ENCODE assay signal across 8 cellular contexts in genomic region chr14:25132734-25133422, GRCh38.
DNase-seq lines count a peak whose midpoint lies in the region; ATAC-seq, FAIRE-seq and TF ChIP-seq lines count a peak whose summit lies in the region.

No MANE protein-coding gene starts in this region.

- intact Hi-C loops in endothelial cell of umbilical vein (cut with micrococcal nuclease) = loop anchor here (1.0 kb wide), 3 partner anchors 327 to 423 kb away; no protein-coding TSS in a partner anchor

- no peaks in the 10 kb centered on the region for H3K9me1 ChIP-seq in endothelial cell of umbilical vein (replicated peaks; ENCODE audit: control insufficient read depth, extremely low read depth, insufficient read depth, low read length)

- H2BK5ac ChIP-seq in mesendoderm (ENCODE audit: low read length) = no peak overlapping the region

- POLR2A ChIA-PET in BJ (lab: Charles Lee) (no interaction called here), endothelial cell of umbilical vein (lab: Charles Lee) (no interaction called here)

- no peak overlapping the region for H2AFZ ChIP-seq in endothelial cell of umbilical vein (ENCODE audit: low read depth, low read length)

- H3K27me3 ChIP-seq in BJ (ENCODE audit: control insufficient read depth, insufficient read depth, low read length) (peaks cover 6% of the 10 kb centered on the region), endothelial cell of umbilical vein (ENCODE audit: control insufficient read depth in 2 of 2, insufficient read depth in 2 of 2, low read length in 2 of 2) (peaks cover 0 to 4% of the 10 kb centered on the region in 2 experiments), mesendoderm (ENCODE audit: insufficient read depth, low read length, poor library complexity) (no peaks in the 10 kb centered on the region)

- H3K4me1 ChIP-seq in endothelial cell of umbilical vein (ENCODE audit: control insufficient read depth, extremely low read depth, insufficient read depth, low read length) (no peaks in the 10 kb centered on the region), mesendoderm (ENCODE audit: control insufficient read depth, low read depth, low read length) (peaks cover 3% of the 10 kb centered on the region)

- WGBS in mesendoderm (ENCODE audit: extremely low coverage, insufficient coverage, low lambda C conversion rate) = 100% methylated on average over 2 of the region's 20 CpGs

- H3K4me3 ChIP-seq in BJ (ENCODE audit: low read depth, low read length) (no peak overlapping the region), endothelial cell of umbilical vein (replicated peaks in 1 of 3; ENCODE audit: insufficient read depth in 1 of 3, low read depth in 1 of 3, low read length in 3 of 3) (no peak overlapping the region), mesendoderm (ENCODE audit: low read length) (no peak overlapping the region)

- H2BK120ac ChIP-seq in mesendoderm (ENCODE audit: low read depth, low read length) = no peak overlapping the region

- H4K20me1 ChIP-seq in endothelial cell of umbilical vein (replicated peaks; ENCODE audit: control insufficient read depth, extremely low read depth, insufficient read depth, low read length) = no peaks in the 10 kb centered on the region

- no peak for TF ChIP-seq POLR2A in endothelial cell of umbilical vein (IDR thresholded peaks at IDR 0.05; ENCODE audit: low read depth, low read length)

- no peaks in the 10 kb centered on the region for H3K9me3 ChIP-seq in endothelial cell of umbilical vein (replicated peaks; ENCODE audit: control insufficient read depth, insufficient read depth, low read length)

- DNase-seq in BJ (ENCODE audit: low read depth) (no peak), GM19238 (ENCODE audit: insufficient read length, low spot score) (peak; percentile 40), NCI-H526 treated with DMSO at 0.1 percent for 48 hours (lab: John Stamatoyannopoulos, UW) (peak; percentile 17), endothelial cell of umbilical vein (ENCODE audit: low read depth, low spot score) (peak; percentile 39), mesendoderm (peak; percentile 87)
- DNase-seq in activated CD4-positive, alpha-beta T cell treated with anti-CD3 and anti-CD28 coated beads, Interleukin-2, amount 50 U/mL, for 4 hours = peak; percentile 7
- DNase-seq in stimulated activated CD8-positive, alpha-beta memory T cell treated with anti-CD3 and anti-CD28 coated beads, Interleukin-7, amount 100 ng/mL, for 48 hours (ENCODE audit: extremely low read depth in 1 of 2, low read depth in 1 of 2) = peak; percentile 7 to 8

- CTCF ChIA-PET in BJ (lab: Yijun Ruan, JAX) = interaction anchor here (0.6 to 7.4 kb wide), 48 partner anchors 9 to 422 kb away, joined by 3 to 80 read pairs (median 4); partner anchors contain the start of gene STXBP6
- CTCF ChIA-PET in endothelial cell of umbilical vein (lab: Charles Lee) = interaction anchor here (0.6 to 6.2 kb wide), 15 partner anchors 8 to 423 kb away, joined by 3 to 74 read pairs (median 4); no protein-coding TSS in a partner anchor

- peak; percentile 92 for ATAC-seq in HG03432 (IDR thresholded peaks at IDR 0.05; ENCODE audit: unreplicated experiment)

- FAIRE-seq in endothelial cell of umbilical vein (lab: Jason Lieb, UNC) = peak; percentile 68

- no peaks in the 10 kb centered on the region for H3K79me1 ChIP-seq in mesendoderm (ENCODE audit: low read length)

- H4K5ac ChIP-seq in mesendoderm (ENCODE audit: low read length) = no peak overlapping the region

- H3K27ac ChIP-seq in endothelial cell of umbilical vein (ENCODE audit: insufficient read depth, low read depth, low read length) (no peak overlapping the region), mesendoderm (ENCODE audit: low read depth, low read length) (no peak overlapping the region)

- H3K79me2 ChIP-seq in endothelial cell of umbilical vein (ENCODE audit: control insufficient read depth, insufficient read depth, low read length) (no peaks in the 10 kb centered on the region), mesendoderm (ENCODE audit: control insufficient read depth, insufficient read depth, low read length) (no peaks in the 10 kb centered on the region)

- no peak overlapping the region for H3K4ac ChIP-seq in mesendoderm (ENCODE audit: low read depth, low read length)

- H2BK15ac ChIP-seq in mesendoderm (replicated peaks; ENCODE audit: low read depth) = no peak overlapping the region

- H3K4me2 ChIP-seq in endothelial cell of umbilical vein (ENCODE audit: insufficient read depth, low read length) (no peak overlapping the region), mesendoderm (ENCODE audit: low read length) (peak overlapping the region; percentile 4)

- dilution Hi-C loops in endothelial cell of umbilical vein (cut with MboI; ENCODE audit: extremely low pct_ligation_motif_present, low sequenced_read_pairs) = no loop called here

- no peak overlapping the region for H3K23ac ChIP-seq in mesendoderm (ENCODE audit: low read length)

- BruUV-seq in endothelial cell of umbilical vein (replicated peaks; lab: Mats Ljungman, UMichigan) = no TSS peak

- no peak overlapping the region for H4K8ac ChIP-seq in mesendoderm (ENCODE audit: low read depth, low read length)

- TF ChIP-seq CTCF in BJ (IDR thresholded peaks at IDR 0.05; ENCODE audit: insufficient read depth, low read depth, low read length) = peak; percentile 85
- TF ChIP-seq CTCF in endothelial cell of umbilical vein (IDR thresholded peaks at IDR 0.05; ENCODE audit: extremely low read depth in 1 of 2, insufficient read depth in 1 of 2, low read depth in 1 of 2, low read length in 2 of 2) = peak; percentile 74 to 81

- no peak overlapping the region for H2AK5ac ChIP-seq in mesendoderm (ENCODE audit: low read length)

- H3K36me3 ChIP-seq in BJ (ENCODE audit: control insufficient read depth, insufficient read depth, low read length) (no peaks in the 10 kb centered on the region), endothelial cell of umbilical vein (ENCODE audit: control insufficient read depth in 2 of 2, extremely low read depth in 1 of 2, insufficient read depth in 2 of 2, low read length in 2 of 2) (no peaks in the 10 kb centered on the region), mesendoderm (ENCODE audit: control insufficient read depth, insufficient read depth, low read length) (no peaks in the 10 kb centered on the region)

- peak overlapping the region; percentile 45 for H3K56ac ChIP-seq in mesendoderm (ENCODE audit: low read length)

- no peak overlapping the region for H3K9ac ChIP-seq in endothelial cell of umbilical vein (replicated peaks; ENCODE audit: extremely low read depth, insufficient read depth, low read length)
- peak overlapping the region; percentile 2 for H3K9ac ChIP-seq in mesendoderm (ENCODE audit: low read length)

- H3K18ac ChIP-seq in mesendoderm (ENCODE audit: low read length) = no peak overlapping the region

TF ChIP-seq in endothelial cell of umbilical vein, 7 proteins besides CTCF, POLR2A, EP300 and RAD21:
- TF ChIP-seq MYC (IDR thresholded peaks at IDR 0.05; ENCODE audit: low read depth, low read length) = no peak
- TF ChIP-seq POLR2AphosphoS5 (IDR thresholded peaks at IDR 0.05; ENCODE audit: insufficient read depth, low read depth, low read length) = no peak
TF ChIP-seq in endothelial cell of umbilical vein: peak in this region for 0.
